In the genomic region with DNA sequence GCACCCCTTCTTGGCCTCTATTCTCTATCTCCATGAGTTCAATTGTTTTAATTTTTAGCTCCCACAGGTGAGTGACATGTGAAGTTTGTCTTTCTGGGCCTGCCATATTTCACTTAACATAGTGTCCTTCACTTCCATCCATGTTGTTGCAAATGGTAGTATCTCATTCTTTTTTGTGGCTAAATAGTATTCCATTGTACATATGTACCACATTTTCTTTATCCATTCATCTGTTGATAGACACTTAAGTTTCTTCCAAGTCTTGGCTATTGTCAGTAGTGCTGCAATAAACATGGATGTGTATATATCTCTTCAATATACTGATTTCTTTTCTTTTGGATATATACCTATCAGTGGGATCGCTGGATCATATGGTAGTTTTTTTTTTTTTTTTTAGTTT, we compare ENCODE assay signal across 34 cellular contexts.
"Had no signal": no experiment of that assay in that cellular context is flagged by ENCODE, and none has a peak within 500 bp of the region (broad histone marks: within the 10 kb centered on the region; RNA-seq: fewer than 3 reads in every experiment).

No MANE protein-coding gene starts in this region.

- H3K9ac ChIP-seq: KMS-11 had no signal

- DNase-seq: Karpas-422, Kasumi-1, KG1, MG63, MM.1S, MV-4-11, NCI-H1048, NCI-H1092, NCI-H1092 treated with DMSO at 0.1 percent for 48 hours, NCI-H1105, NCI-H1105 treated with DMSO at 0.1 percent for 48 hours, NCI-H1417, NCI-H1417 treated with DMSO at 0.1 percent for 48 hours, NCI-H1436, NCI-H1436 treated with DMSO at 0.1 percent for 48 hours, NCI-H146, NCI-H1694, NCI-H1694 treated with DMSO at 0.1 percent for 48 hours, NCI-H187, NCI-H187 treated with DMSO at 0.1 percent for 48 hours, NCI-H1930, NCI-H2029, NCI-H2029 treated with DMSO at 0.1 percent for 48 hours, NCI-H2081, NCI-H2081 treated with DMSO at 0.1 percent for 48 hours, NCI-H2107, NCI-H2171, NCI-H2171 treated with DMSO at 0.1 percent for 48 hours, NCI-H2227 treated with DMSO at 0.1 percent for 48 hours, NCI-H226, NCI-H345, NCI-H446, NCI-H446 treated with DMSO at 0.1 percent for 48 hours had no signal

- H3K27me3 ChIP-seq: MG63 had no signal

- H3K4me3 ChIP-seq: MG63 had no signal

- H3K9me3 ChIP-seq: MG63 had no signal

- H3K27ac ChIP-seq: KMS-11 had no signal

- H3K4me2 ChIP-seq: KMS-11 had no signal
